ENCODE assay signal across 9 cellular contexts in genomic region chr19:43784251-43784980, GRCh38. TPM values are rescaled to one million over a fixed set of nuclear protein-coding genes. Genes with fewer than 3 reads are reported as not detected.
DNase-seq lines count a peak whose midpoint lies in the region; ATAC-seq and TF ChIP-seq lines count a peak whose summit lies in the region.
"Had no signal": no experiment of that assay in that cellular context is flagged by ENCODE, and none has a peak within 500 bp of the region (broad histone marks: within the 10 kb centered on the region; RNA-seq: fewer than 3 reads in every experiment).

No MANE protein-coding gene starts in this region.

- H3K36me3 ChIP-seq in CD4-positive, CD25-positive, alpha-beta regulatory T cell (ENCODE audit: control insufficient read depth, insufficient read depth, low read length), result no peaks in the 10 kb centered on the region

- peak overlapping the region; percentile 57 for H3K4me3 ChIP-seq in CD4-positive, CD25-positive, alpha-beta regulatory T cell (ENCODE audit: low read depth, low read length)
- no peak overlapping the region for H3K4me3 ChIP-seq in epithelial cell of proximal tubule (ENCODE audit: low read depth, low read length)
- H3K4me3 ChIP-seq: lung had no signal

- H3K27ac ChIP-seq in CD4-positive, CD25-positive, alpha-beta regulatory T cell (ENCODE audit: insufficient read depth, low read length, poor library complexity, severe bottlenecking), result peak overlapping the region; percentile 82

- peak overlapping the region; percentile 64 to 95 (median 84) for H3K4me3 Mint-ChIP-seq in CD4-positive, CD25-positive, alpha-beta regulatory T cell
- peak overlapping the region; percentile 75 for H3K4me3 Mint-ChIP-seq in activated CD4-positive, alpha-beta memory T cell treated with anti-CD3 and anti-CD28 coated beads for 36 hours

- no peaks in the 10 kb centered on the region for H3K9me3 Mint-ChIP-seq in CD4-positive, CD25-positive, alpha-beta regulatory T cell
- H3K9me3 Mint-ChIP-seq in activated CD4-positive, alpha-beta memory T cell treated with anti-CD3 and anti-CD28 coated beads for 36 hours, result no peaks in the 10 kb centered on the region

- POLR2A ChIA-PET in activated CD4-positive, alpha-beta memory T cell treated with anti-CD3 and anti-CD28 coated beads for 36 hours (lab: Charles Lee), result interaction anchor here (0.8 to 1.8 kb wide), 4 partner anchors 17 to 39 kb away, joined by 4 to 6 read pairs (median 4); partner anchors contain the start of gene SMG9

- ATAC-seq in CD4-positive, CD25-positive, alpha-beta regulatory T cell (ENCODE audit: low read depth in 2 of 2), result peak; percentile 48 to 56
- ATAC-seq in GM19463 (IDR thresholded peaks at IDR 0.05; ENCODE audit: unreplicated experiment) (no peak), GM18867 (IDR thresholded peaks at IDR 0.05; ENCODE audit: unreplicated experiment) (no peak), GM18861 (IDR thresholded peaks at IDR 0.05; ENCODE audit: unreplicated experiment) (no peak)

- H3K4me1 Mint-ChIP-seq in CD4-positive, CD25-positive, alpha-beta regulatory T cell, result peaks cover 10 to 59% (median 37%) of the 10 kb centered on the region in 4 donors
- H3K4me1 Mint-ChIP-seq in activated CD4-positive, alpha-beta memory T cell treated with anti-CD3 and anti-CD28 coated beads for 36 hours (ENCODE audit: low read depth), result peaks cover 39% of the 10 kb centered on the region

- H3K4me1 ChIP-seq in CD4-positive, CD25-positive, alpha-beta regulatory T cell (ENCODE audit: control insufficient read depth, insufficient read depth, low read length, poor library complexity, severe bottlenecking), result peaks cover 53% of the 10 kb centered on the region

- intact Hi-C loops in activated CD4-positive, alpha-beta memory T cell treated with anti-CD3 and anti-CD28 coated beads for 36 hours (cut with micrococcal nuclease), result loop anchor here (10.0 kb wide), 1 partner anchor 320 kb away; the partner anchor contains the start of gene LYPD3

- TF ChIP-seq CTCF in epithelial cell of proximal tubule (conservative IDR thresholded peaks at IDR 0.05; ENCODE audit: low read depth, low read length), result no peak

- H3K36me3 Mint-ChIP-seq in CD4-positive, CD25-positive, alpha-beta regulatory T cell, result no peaks in the 10 kb centered on the region
- H3K36me3 Mint-ChIP-seq in activated CD4-positive, alpha-beta memory T cell treated with anti-CD3 and anti-CD28 coated beads for 36 hours, result peaks cover 8% of the 10 kb centered on the region

- CTCF ChIA-PET in activated CD4-positive, alpha-beta memory T cell treated with anti-CD3 and anti-CD28 coated beads for 36 hours (lab: Charles Lee), result interaction anchor here (0.6 to 3.0 kb wide), 15 partner anchors 8 to 1263 kb away, joined by 3 to 40 read pairs (median 4); no protein-coding TSS in a partner anchor

- peak; percentile 52 to 74 (median 57) for DNase-seq in CD4-positive, CD25-positive, alpha-beta regulatory T cell
- DNase-seq in LHCN-M2 (ENCODE audit: low read depth) (peak; percentile 89), epithelial cell of proximal tubule (ENCODE audit: low read depth) (peak; percentile 23)
- peak; percentile 87 for DNase-seq in activated CD4-positive, alpha-beta memory T cell treated with anti-CD3 and anti-CD28 coated beads for 36 hours
- DNase-seq in stimulated activated CD4-positive, alpha-beta T cell treated with anti-CD3 and anti-CD28 coated beads, Interleukin-12 subunit alpha, Interleukin-12 subunit beta, amount 100 ng/mL, for 48 hours (ENCODE audit: low read depth in 2 of 3, low spot score in 1 of 3), result peak in 2 of 3 donors; percentile 43 to 62

- peak overlapping the region; percentile 94 to 100 (median 97) for H3K27ac Mint-ChIP-seq in CD4-positive, CD25-positive, alpha-beta regulatory T cell
- H3K27ac Mint-ChIP-seq in activated CD4-positive, alpha-beta memory T cell treated with anti-CD3 and anti-CD28 coated beads for 36 hours, result peak overlapping the region; percentile 96

- no peaks in the 10 kb centered on the region for H3K9me3 ChIP-seq in CD4-positive, CD25-positive, alpha-beta regulatory T cell (ENCODE audit: control insufficient read depth in 2 of 2, low read length in 2 of 2)

- no peaks in the 10 kb centered on the region for H3K27me3 ChIP-seq in CD4-positive, CD25-positive, alpha-beta regulatory T cell (ENCODE audit: control insufficient read depth, insufficient read depth, low read length)

- peaks cover 4% of the 10 kb centered on the region for H3K27me3 Mint-ChIP-seq in CD4-positive, CD25-positive, alpha-beta regulatory T cell
- H3K27me3 Mint-ChIP-seq in activated CD4-positive, alpha-beta memory T cell treated with anti-CD3 and anti-CD28 coated beads for 36 hours, result no peaks in the 10 kb centered on the region

RNA-seq across cellular contexts. Expression of gene KCNN4, which starts 3.6 kb away (rescaled TPM):
- total RNA-seq in CD4-positive, CD25-positive, alpha-beta regulatory T cell, result 56.1 TPM
- 10 to 100 TPM; 16.7 to 33.0 (median 30.1) TPM for polyA plus RNA-seq in CD4-positive, CD25-positive, alpha-beta regulatory T cell
- total RNA-seq in LHCN-M2 (2014; rRNA removed), result 1.0 and 2.1 TPM in 2 replicates
- 1.4 TPM for polyA plus RNA-seq in LHCN-M2 (2012)
- 100 to 1,000 TPM; 120 to 130 TPM for total RNA-seq in activated CD4-positive, alpha-beta memory T cell treated with anti-CD3 and anti-CD28 coated beads for 36 hours
- total RNA-seq in epithelial cell of proximal tubule, result 8.3 and 11.6 TPM in 2 replicates

RNA-seq across cellular contexts. Expression of gene LYPD5, which starts 17.8 kb away (rescaled TPM):
- total RNA-seq in CD4-positive, CD25-positive, alpha-beta regulatory T cell, result not detected
- under 1 TPM in 1 of 4 donors, not detected in 3; 0.60 TPM for polyA plus RNA-seq in CD4-positive, CD25-positive, alpha-beta regulatory T cell
- total RNA-seq in LHCN-M2 (2014; rRNA removed), result not detected in 2 replicates
- not detected for polyA plus RNA-seq in LHCN-M2 (2012)
- total RNA-seq in activated CD4-positive, alpha-beta memory T cell treated with anti-CD3 and anti-CD28 coated beads for 36 hours, result 1 to 10 TPM in 1 of 2 experiments, under 1 TPM in 1; 0.62 to 1.2 TPM
- total RNA-seq in epithelial cell of proximal tubule, result 1.2 TPM in 1 of 2 replicates, not detected in the other

RNA-seq across cellular contexts. Expression of gene SMG9, which starts 29.7 kb away (rescaled TPM):
- total RNA-seq in CD4-positive, CD25-positive, alpha-beta regulatory T cell, result 40.7 TPM
- polyA plus RNA-seq in CD4-positive, CD25-positive, alpha-beta regulatory T cell, result 1 to 10 TPM; 3.4 to 7.0 (median 5.8) TPM
- total RNA-seq in LHCN-M2 (2014; rRNA removed) (17.3 and 18.9 TPM in 2 replicates), epithelial cell of proximal tubule (15.8 and 29.9 TPM in 2 replicates)
- 28.4 TPM for polyA plus RNA-seq in LHCN-M2 (2012)
- total RNA-seq in activated CD4-positive, alpha-beta memory T cell treated with anti-CD3 and anti-CD28 coated beads for 36 hours, result 10 to 100 TPM; 58.2 to 58.3 TPM

RNA-seq across cellular contexts. Expression of gene ZNF283, which starts 42.7 kb away (rescaled TPM):
- 6.0 TPM for total RNA-seq in CD4-positive, CD25-positive, alpha-beta regulatory T cell
- polyA plus RNA-seq in CD4-positive, CD25-positive, alpha-beta regulatory T cell, result 1 to 10 TPM; 1.4 to 5.1 (median 3.7) TPM
- 8.2 and 9.6 TPM in 2 replicates for total RNA-seq in LHCN-M2 (2014; rRNA removed)
- polyA plus RNA-seq in LHCN-M2 (2012), result 3.0 TPM
- 1 to 10 TPM; 5.2 to 8.1 TPM for total RNA-seq in activated CD4-positive, alpha-beta memory T cell treated with anti-CD3 and anti-CD28 coated beads for 36 hours
- total RNA-seq in epithelial cell of proximal tubule, result 2.9 and 3.5 TPM in 2 replicates

Comparison
In these comparisons a context has a peak if more than half of its experiments do, and no peak if none do; other contexts are left out.
1. ATAC-seq: peak in CD4-positive, CD25-positive, alpha-beta regulatory T cell (2 of 2); none in GM19463 (single experiment), GM18867 (single experiment) and GM18861 (single experiment).
2. DNase-seq: peak in every context shown above with its lines; median percentile 89 in LHCN-M2; 87 in activated CD4-positive, alpha-beta memory T cell treated with anti-CD3 and anti-CD28 coated beads for 36 hours; 57 in CD4-positive, CD25-positive, alpha-beta regulatory T cell; 52 in stimulated activated CD4-positive, alpha-beta T cell treated with anti-CD3 and anti-CD28 coated beads, Interleukin-12 subunit alpha, Interleukin-12 subunit beta, amount 100 ng/mL, for 48 hours; 23 in epithelial cell of proximal tubule.